Comparison of ENCODE assay signal across 10 cellular contexts in genomic region chr6:117496383-117496990, GRCh38. TPM values are rescaled to one million over a fixed set of nuclear protein-coding genes. Genes with fewer than 3 reads are reported as not detected.
DNase-seq lines count a peak whose midpoint lies in the region; ATAC-seq, FAIRE-seq and TF ChIP-seq lines count a peak whose summit lies in the region.
"Had no signal": no experiment of that assay in that cellular context is flagged by ENCODE, and none has a peak within 500 bp of the region (broad histone marks: within the 10 kb centered on the region; RNA-seq: fewer than 3 reads in every experiment).

No MANE protein-coding gene starts in this region.

- TF ChIP-seq EP300 in HepG2 (IDR thresholded peaks at IDR 0.05; ENCODE audit: low read depth in 2 of 2, low read length in 2 of 2) = no peak
- TF ChIP-seq EP300 in HepG2 (CRISPR knock-in tag; IDR thresholded peaks at IDR 0.05; ENCODE audit: borderline replicate concordance) = no peak

- BruUV-seq in PC-9 (replicated peaks; lab: Mats Ljungman, UMichigan) (no TSS peak), HepG2 (replicated peaks; lab: Mats Ljungman, UMichigan) (no TSS peak)

- H3K79me2 ChIP-seq in osteoblast (ENCODE audit: insufficient read depth, low read length) (peaks cover 86% of the 10 kb centered on the region), PC-9 (ENCODE audit: low read depth) (peaks cover 4% of the 10 kb centered on the region; the same call in 1 of the 2 replicates), HepG2 (ENCODE audit: insufficient read depth, low read length) (peaks cover 92% of the 10 kb centered on the region)

- DNase-seq in astrocyte of the spinal cord (ENCODE audit: low read depth, low spot score) (peak; percentile 72), osteoblast (ENCODE audit: insufficient read length, low spot score, missing footprints) (no peak), PC-9 (no peak), HepG2 (ENCODE audit: low spot score) (no peak)
- DNase-seq: NK-92 treated with Interleukin-12 subunit alpha and Interleukin-12 subunit beta, amount 100 ng/mL, for 24 hours; stimulated activated CD4-positive, alpha-beta T cell treated with anti-CD3 and anti-CD28 coated beads, Interleukin-4, amount 100 ng/mL, for 24 hours had no signal

- peak; percentile 52 for ATAC-seq in GM18867 (IDR thresholded peaks at IDR 0.05; ENCODE audit: unreplicated experiment)
- ATAC-seq in HG02798 (IDR thresholded peaks at IDR 0.05; ENCODE audit: poor library complexity, unreplicated experiment) = peak; percentile 49
- ATAC-seq in HG03460 (IDR thresholded peaks at IDR 0.05; ENCODE audit: unreplicated experiment) = no peak
- no peak for ATAC-seq in HG02678 (IDR thresholded peaks at IDR 0.05; ENCODE audit: unreplicated experiment)
- no peak for ATAC-seq in HepG2

- no peak overlapping the region for H3K9ac ChIP-seq in HepG2 (ENCODE audit: insufficient read depth, low read depth, low read length)

- H3K36me3 ChIP-seq in osteoblast (ENCODE audit: insufficient read depth, low read length) = no peaks in the 10 kb centered on the region
- H3K36me3 ChIP-seq in PC-9 (ENCODE audit: low read depth) = no peaks in the 10 kb centered on the region
- H3K36me3 ChIP-seq in HepG2 (replicated peaks in 1 of 2; ENCODE audit: control insufficient read depth in 1 of 2, insufficient read depth in 2 of 2, low read length in 2 of 2) = no peaks in the 10 kb centered on the region; a peak in 2 of 5 replicates

- no peak overlapping the region for H3K4me3 ChIP-seq in astrocyte of the spinal cord (ENCODE audit: low read depth, low read length)
- H3K4me3 ChIP-seq in osteoblast (ENCODE audit: insufficient read depth, low read length) = peak overlapping the region; percentile 13
- H3K4me3 ChIP-seq in PC-9 = no peak overlapping the region
- no peak overlapping the region for H3K4me3 ChIP-seq in HepG2 (replicated peaks in 1 of 3; ENCODE audit: insufficient read depth in 1 of 3, low read depth in 2 of 3, low read length in 3 of 3)

- TF ChIP-seq POLR2A in HepG2 (IDR thresholded peaks at IDR 0.05; ENCODE audit: insufficient read depth in 1 of 2, low read depth in 2 of 2, low read length in 2 of 2) = no peak

- no peak for TF ChIP-seq RAD21 in HepG2 (CRISPR knock-in tag; IDR thresholded peaks at IDR 0.05)

- H4K20me1 ChIP-seq in osteoblast (ENCODE audit: insufficient read depth, low read length) = no peaks in the 10 kb centered on the region
- H4K20me1 ChIP-seq in PC-9 (ENCODE audit: insufficient read depth) = no peaks in the 10 kb centered on the region
- H4K20me1 ChIP-seq in HepG2 (ENCODE audit: insufficient read depth, low read length) = no peaks in the 10 kb centered on the region

- POLR2A ChIA-PET in PC-9 (lab: Charles Lee; ENCODE audit: unreplicated experiment) (no interaction called here), HepG2 (lab: Yijun Ruan, JAX) (interaction anchor here (1.0 kb wide), 1 partner anchor 10 kb away, joined by 3 read pairs; no protein-coding TSS in a partner anchor)

- H3K4me2 ChIP-seq in osteoblast (ENCODE audit: insufficient read depth, low read length) (peak overlapping the region; percentile 62), PC-9 (no peak overlapping the region), HepG2 (ENCODE audit: low read depth, low read length) (no peak overlapping the region)

- in situ Hi-C loops in astrocyte of the spinal cord (cut with HindIII; ENCODE audit: low sequenced_read_pairs) = no loop called here
- in situ Hi-C loops in HepG2 (cut with HindIII; ENCODE audit: extremely low pct_ligation_motif_present, low pct_unique_long_range_greater_than_20kb) = no loop called here

- TF ChIP-seq CTCF in astrocyte of the spinal cord (IDR thresholded peaks at IDR 0.05; ENCODE audit: low read depth, low read length) (no peak), osteoblast (IDR thresholded peaks at IDR 0.05; ENCODE audit: extremely low read depth, low read depth, low read length) (no peak), PC-9 (conservative IDR thresholded peaks at IDR 0.05) (no peak), HepG2 (CRISPR knock-in tag; IDR thresholded peaks at IDR 0.05) (no peak)

- 96% methylated on average over 1 of the region's 1 CpG for WGBS in HepG2 (ENCODE audit: low lambda C conversion rate)

- H3K27ac ChIP-seq in osteoblast (ENCODE audit: low read depth, low read length) (peak overlapping the region; percentile 97), PC-9 (no peak overlapping the region), HepG2 (ENCODE audit: extremely low read length, insufficient read depth, low read length) (no peak overlapping the region)

- no peak for FAIRE-seq in HepG2 (lab: Jason Lieb, UNC)

- H2AFZ ChIP-seq in osteoblast (ENCODE audit: low read length) = no peak overlapping the region
- no peak overlapping the region for H2AFZ ChIP-seq in PC-9
- no peak overlapping the region for H2AFZ ChIP-seq in HepG2 (ENCODE audit: low read length)

- H3K9me2 ChIP-seq in PC-9 (ENCODE audit: insufficient read depth) = no peaks in the 10 kb centered on the region

- H3K27me3 ChIP-seq in osteoblast (ENCODE audit: insufficient read depth, low read length) (no peaks in the 10 kb centered on the region), PC-9 (ENCODE audit: insufficient read depth, low read depth) (no peaks in the 10 kb centered on the region), HepG2 (ENCODE audit: control insufficient read depth in 1 of 2, insufficient read depth in 2 of 2, low read length in 2 of 2) (no peaks in the 10 kb centered on the region)

- CTCF ChIA-PET in PC-9 (lab: Charles Lee) (no interaction called here), HepG2 (lab: Yijun Ruan, JAX; ENCODE audit: low intra/inter-chr PET ratio, low total read pairs) (no interaction called here)

- peaks cover 77% of the 10 kb centered on the region for H3K4me1 ChIP-seq in osteoblast (ENCODE audit: insufficient read depth, low read length)
- H3K4me1 ChIP-seq in PC-9 (replicated peaks; ENCODE audit: insufficient read depth) = peaks cover 19% of the 10 kb centered on the region
- H3K4me1 ChIP-seq in HepG2 (ENCODE audit: insufficient read depth, low read length) = peaks cover 52% of the 10 kb centered on the region

- H3K9me3 ChIP-seq in osteoblast (ENCODE audit: low read depth, low read length) (no peaks in the 10 kb centered on the region), PC-9 (ENCODE audit: insufficient read depth, low read depth) (no peaks in the 10 kb centered on the region), HepG2 (ENCODE audit: low read length) (no peaks in the 10 kb centered on the region)

- 0 out of 2 replicates have a peak, but pooled peaks cover 8% of the 10 kb centered on the region for H3F3A ChIP-seq in PC-9 (ENCODE audit: insufficient read depth, low read depth)

- intact Hi-C loops in PC-9 (cut with micrococcal nuclease; ENCODE audit: unreplicated experiment) (no loop called here), HepG2 (cut with micrococcal nuclease; ENCODE audit: unreplicated experiment) (no loop called here)

TF ChIP-seq in HepG2, 621 proteins besides CTCF, POLR2A, EP300 and RAD21 (continues in another document):
- TF ChIP-seq DNMT3B (CRISPR knock-in tag; conservative IDR thresholded peaks at IDR 0.05) = no peak
- no peak for TF ChIP-seq ZNF740 (CRISPR knock-in tag; IDR thresholded peaks at IDR 0.05)

RNA-seq across cellular contexts. Expression of gene DCBLD1, which starts 14.0 kb away (rescaled TPM):
- total RNA-seq in osteoblast (22.1 and 29.7 TPM in 2 replicates), PC-9 (2021) (5.7 and 6.1 TPM in 2 replicates), HepG2 (2016; rRNA removed; fragmentation: Illumina TruSeq; extraction: Trizol) (26.0 and 41.5 TPM in 2 replicates)
- total RNA-seq in HepG2 (2016; cell fraction: cytosol; rRNA removed; fragmentation: Illumina TruSeq; extraction: Trizol; ENCODE audit: low read depth) = 23.2 and 25.3 TPM in 2 replicates
- 20.4 and 37.6 TPM in 2 replicates for total RNA-seq in HepG2 (2016; cell fraction: insoluble cytoplasmic fraction; rRNA removed; fragmentation: Illumina TruSeq; extraction: Trizol)
- total RNA-seq in HepG2 (2016; cell fraction: membrane; rRNA removed; fragmentation: Illumina TruSeq; extraction: Trizol) = 25.3 and 27.7 TPM in 2 replicates
- total RNA-seq in HepG2 (2016; cell fraction: nucleus; rRNA removed; fragmentation: Illumina TruSeq; extraction: Trizol) = 42.3 and 54.4 TPM in 2 replicates
- polyA plus RNA-seq in HepG2 (2011; rRNA removed) = 17.5 and 23.2 TPM in 2 replicates
- 15.5 and 17.2 TPM in 2 replicates for polyA plus RNA-seq in HepG2 (2011; cell fraction: cytosol; rRNA removed)
- polyA plus RNA-seq in HepG2 (2011; cell fraction: nucleus; rRNA removed) = 27.8 and 35.0 TPM in 2 replicates
- polyA plus RNA-seq in HepG2 (2012) = 16.7 and 19.0 TPM in 2 replicates
- 6.6 TPM in 2 replicates for polyA plus RNA-seq in HepG2 (2016; cell fraction: cytosol; fragmentation: Illumina TruSeq; extraction: Trizol; ENCODE audit: low read depth)
- 17.6 TPM in 2 replicates for polyA plus RNA-seq in HepG2 (2016; cell fraction: insoluble cytoplasmic fraction; fragmentation: Illumina TruSeq; extraction: Trizol; ENCODE audit: low read depth)
- 12.8 and 13.8 TPM in 2 replicates for polyA plus RNA-seq in HepG2 (2016; cell fraction: membrane; fragmentation: Illumina TruSeq; extraction: Trizol; ENCODE audit: low read depth)
- polyA plus RNA-seq in HepG2 (2016; cell fraction: nucleus; fragmentation: Illumina TruSeq; extraction: Trizol; ENCODE audit: insufficient read depth, low read depth) = 82.1 and 89.2 TPM in 2 replicates
- polyA minus RNA-seq in HepG2 (2011; rRNA and poly(A)+ RNA removed; ENCODE audit: low replicate concordance) = 3.6 and 20.0 TPM in 2 replicates
- polyA minus RNA-seq in HepG2 (2011; cell fraction: cytosol; rRNA and poly(A)+ RNA removed) = 18.9 and 22.3 TPM in 2 replicates
- polyA minus RNA-seq in HepG2 (2011; cell fraction: nucleus; rRNA and poly(A)+ RNA removed) = 44.4 and 61.2 TPM in 2 replicates

Comparison
In these comparisons a context has a peak if more than half of its experiments do, and no peak if none do; other contexts are left out.
1. ATAC-seq: peak in GM18867 (single experiment) and HG02798 (single experiment); none in HG03460 (single experiment), HG02678 (single experiment) and HepG2 (single experiment).